In the genomic region with DNA sequence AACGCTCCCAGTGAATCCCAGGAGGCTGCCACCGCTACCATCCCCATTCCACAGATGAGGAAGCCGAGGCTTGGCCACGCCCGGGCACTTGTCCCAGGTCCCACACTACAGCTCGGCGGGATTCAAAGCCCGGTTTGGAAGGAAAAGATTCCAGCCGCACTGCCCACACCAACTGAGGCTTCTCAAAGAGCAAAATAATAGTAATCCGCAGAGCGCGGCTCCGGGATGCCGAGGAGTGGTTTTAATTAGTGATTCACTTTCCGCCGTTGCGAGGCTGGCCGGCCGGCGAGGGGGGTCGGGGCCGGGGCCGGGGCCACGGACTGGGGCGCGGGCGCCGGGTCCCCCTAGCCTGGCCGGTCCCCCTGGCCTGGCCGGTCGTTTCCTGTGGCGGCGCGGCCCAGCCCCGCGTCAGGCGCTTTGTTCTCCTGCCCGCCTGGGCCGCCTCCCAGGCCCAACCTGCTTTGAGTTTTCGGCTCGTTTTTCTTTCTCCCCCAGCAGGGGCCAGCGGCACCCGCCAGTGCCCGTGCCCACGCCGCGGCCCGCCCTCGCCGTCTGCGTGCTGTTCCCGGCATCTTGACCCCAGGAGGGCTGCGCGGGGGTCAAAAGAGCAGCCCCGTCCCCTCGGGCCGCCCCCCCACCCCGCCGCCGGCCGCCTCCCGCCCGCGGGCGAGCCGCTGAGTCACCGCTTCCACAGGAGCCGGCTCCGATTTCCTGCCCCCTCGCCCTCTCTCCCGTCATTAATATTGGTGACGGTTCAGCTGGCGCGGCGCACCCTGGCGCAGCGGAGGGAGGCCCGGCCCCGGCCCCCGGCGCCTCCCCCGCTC, we compare ENCODE assay signal across 9 cellular contexts. TPM values are rescaled to one million over a fixed set of nuclear protein-coding genes. Genes with fewer than 3 reads are reported as not detected.
DNase-seq lines count a peak whose midpoint lies in the region; ATAC-seq, FAIRE-seq and TF ChIP-seq lines count a peak whose summit lies in the region.
"Had no signal": no experiment of that assay in that cellular context is flagged by ENCODE, and none has a peak within 500 bp of the region (broad histone marks: within the 10 kb centered on the region; RNA-seq: fewer than 3 reads in every experiment).

No MANE protein-coding gene starts in this region.

- H4K20me1 ChIP-seq in OCI-LY7 (ENCODE audit: insufficient read depth, low read length) = no peaks in the 10 kb centered on the region

- TF ChIP-seq CTCF in neural crest cell (conservative IDR thresholded peaks at IDR 0.05) (no peak), OCI-LY7 (conservative IDR thresholded peaks at IDR 0.05; ENCODE audit: low read length) (no peak)

- intact Hi-C loops in OCI-LY7 (cut with micrococcal nuclease; ENCODE audit: unreplicated experiment) = no loop called here

- no peak overlapping the region for H3K27ac ChIP-seq in OCI-LY7 (ENCODE audit: low read depth, low read length, poor library complexity, severe bottlenecking)
- H3K27ac ChIP-seq: KMS-11 had no signal

- H3K4me1 Mint-ChIP-seq in neural crest cell = peaks cover 26% of the 10 kb centered on the region

- H3K9me2 ChIP-seq in OCI-LY7 (ENCODE audit: insufficient read depth, low read length) = no peaks in the 10 kb centered on the region

- H3K9me3 ChIP-seq in OCI-LY7 (ENCODE audit: low read length) = no peaks in the 10 kb centered on the region

- no peaks in the 10 kb centered on the region for H3K36me3 Mint-ChIP-seq in neural crest cell (ENCODE audit: low read depth)

- H3K27ac Mint-ChIP-seq in neural crest cell (ENCODE audit: unreplicated experiment) = no peak overlapping the region

- FAIRE-seq in H54 (lab: Jason Lieb, UNC) = no peak

- no TSS peak for BruUV-seq in OCI-LY7 (replicated peaks; lab: Mats Ljungman, UMichigan)

- no peak overlapping the region for H3K4me2 ChIP-seq in OCI-LY7 (ENCODE audit: low read length)
- H3K4me2 ChIP-seq: KMS-11 had no signal

- H2AFZ ChIP-seq in OCI-LY7 (ENCODE audit: low read length) = no peak overlapping the region

- no peaks in the 10 kb centered on the region for H3K4me1 ChIP-seq in OCI-LY7 (ENCODE audit: insufficient read depth, low read length, poor library complexity, severe bottlenecking)

- H3K36me3 ChIP-seq in OCI-LY7 (ENCODE audit: insufficient read depth, low read length) = no peaks in the 10 kb centered on the region

- ATAC-seq in HG03175 (IDR thresholded peaks at IDR 0.05; ENCODE audit: unreplicated experiment) = no peak
- ATAC-seq in GM21528 (IDR thresholded peaks at IDR 0.05; ENCODE audit: low FRiP score, unreplicated experiment) = no peak

- CTCF ChIA-PET in OCI-LY7 (lab: Charles Lee; ENCODE audit: unreplicated experiment) = no interaction called here

- POLR2A ChIA-PET in OCI-LY7 (lab: Charles Lee) = no interaction called here

- no peaks in the 10 kb centered on the region for H3K79me2 ChIP-seq in OCI-LY7 (ENCODE audit: insufficient read depth, low read depth, low read length)

- peak; percentile 88 for DNase-seq in H54 (ENCODE audit: insufficient read length, low spot score)
- peak; percentile 27 for DNase-seq in UCSD-AML1 (lab: John Stamatoyannopoulos, UW; ENCODE audit: unreplicated experiment)
- DNase-seq in fibroblast of gingiva (ENCODE audit: low read depth) = peak; percentile 64
- DNase-seq in neural crest cell (ENCODE audit: low read depth, low spot score) = peak; percentile 30
- DNase-seq in OCI-LY7 (ENCODE audit: low spot score) = no peak
- no peak for DNase-seq in GDM1 (lab: John Stamatoyannopoulos, UW)

- TF ChIP-seq POLR2A in H54 (IDR thresholded peaks at IDR 0.05; ENCODE audit: low read depth, low read length) = 0 out of 2 replicates have a peak, but pooled peaks have one; percentile 30

- peak overlapping the region; percentile 23 for H3K4me3 Mint-ChIP-seq in neural crest cell

- no peaks in the 10 kb centered on the region for H3K9me3 Mint-ChIP-seq in neural crest cell

- peaks cover 7% of the 10 kb centered on the region for H3K27me3 Mint-ChIP-seq in neural crest cell (ENCODE audit: low read depth)

- no peak overlapping the region for H3K4me3 ChIP-seq in OCI-LY7 (ENCODE audit: low read depth, low read length, poor library complexity, severe bottlenecking)

RNA-seq across cellular contexts. Expression of gene FGF18, which starts 31.2 kb away (rescaled TPM):
- total RNA-seq in neural crest cell (2.4 TPM in 2 replicates), OCI-LY7 (2022) (not detected in 2 replicates)
- total RNA-seq in OCI-LY7 (2014; rRNA removed; shearing (Covaris generic)) = 0.16 TPM in 1 of 2 replicates, not detected in the other

Comparison
In these comparisons a context has a peak if more than half of its experiments do, and no peak if none do; other contexts are left out.
1. DNase-seq: peak in H54 (single experiment), UCSD-AML1 (single experiment), fibroblast of gingiva (single experiment) and neural crest cell (single experiment); none in OCI-LY7 (single experiment) and GDM1 (single experiment).